ENCODE assay signal across 30 cellular contexts in genomic region chr6:95794749-95795148, GRCh38.
"Had no signal": no experiment of that assay in that cellular context is flagged by ENCODE, and none has a peak within 500 bp of the region (broad histone marks: within the 10 kb centered on the region; RNA-seq: fewer than 3 reads in every experiment).

No MANE protein-coding gene starts in this region.

- H3K27me3 Mint-ChIP-seq: naive thymus-derived CD4-positive, alpha-beta T cell; stimulated activated memory B cell treated with anti-CD40 and anti-IgM and Interleukin-4, amounts not matched to agents 10 μg/mL and 1 μg/mL and 100 μg/mL, for 72 hours had no signal

- H3K27me3 ChIP-seq: neural progenitor cell, ovary, spleen, stomach, thyroid gland, tibial nerve, upper lobe of left lung, vagina had no signal

- H3K9me3 ChIP-seq: ovary, psoas muscle, thoracic aorta, thyroid gland, upper lobe of left lung, vagina had no signal

- H2AFZ ChIP-seq: neural progenitor cell, parathyroid adenoma had no signal

- H3K4me2 ChIP-seq: neural progenitor cell, smooth muscle cell had no signal

- H3K36me3 ChIP-seq: neural progenitor cell, ovary, spleen, stomach, thoracic aorta, thyroid gland, tibial nerve, upper lobe of left lung, vagina had no signal

- H3K4me1 ChIP-seq: neural progenitor cell, parathyroid adenoma, psoas muscle, spleen, thyroid gland, tibial nerve, upper lobe of left lung, vagina had no signal

- H3K4me3 ChIP-seq: neural progenitor cell, ovary, psoas muscle, skin epidermis, smooth muscle cell, spleen, stomach, thoracic aorta, thyroid gland, tibial nerve, upper lobe of left lung, vagina had no signal

- H3K4me3 Mint-ChIP-seq: naive thymus-derived CD4-positive, alpha-beta T cell; natural killer cell; nephron; neural progenitor cell; stimulated activated memory B cell treated with anti-CD40 and anti-IgM and Interleukin-4, amounts not matched to agents 10 μg/mL and 1 μg/mL and 100 μg/mL, for 72 hours had no signal

- FAIRE-seq: urothelium cell line had no signal

- H3K27ac Mint-ChIP-seq: naive thymus-derived CD4-positive, alpha-beta T cell; natural killer cell; nephron; neural progenitor cell; progenitor cell of endocrine pancreas; stimulated activated memory B cell treated with anti-CD40 and anti-IgM and Interleukin-4, amounts not matched to agents 10 μg/mL and 1 μg/mL and 100 μg/mL, for 72 hours had no signal

- H3K9ac ChIP-seq: neural progenitor cell, parathyroid adenoma had no signal

- DNase-seq: naive thymus-derived CD4-positive, alpha-beta T cell; natural killer cell; occipital lobe; ovary; psoas muscle; right cardiac atrium; spleen; stimulated activated CD4-positive, alpha-beta T cell treated with anti-CD3 and anti-CD28 coated beads, Interleukin-12 subunit alpha, Interleukin-12 subunit beta, amount 100 ng/mL, for 4 hours; stimulated activated CD4-positive, alpha-beta T cell treated with anti-CD3 and anti-CD28 coated beads, Interleukin-1b, Interleukin-23, amount 100 ng/mL, for 48 hours; stimulated activated CD4-positive, alpha-beta T cell treated with anti-CD3 and anti-CD28 coated beads, Interleukin-4, amount 100 ng/mL, for 1 hour; stimulated activated CD4-positive, alpha-beta T cell treated with anti-CD3 and anti-CD28 coated beads, Interleukin-4, amount 100 ng/mL, for 4 hours; stimulated activated CD8-positive, alpha-beta memory T cell treated with anti-CD3 and anti-CD28 coated beads, Interleukin-4, amount 100 ng/mL, for 48 hours; stimulated activated naive CD4-positive, alpha-beta T cell; stimulated activated naive CD8-positive, alpha-beta T cell treated with anti-CD3 and anti-CD28 coated beads, Interleukin-15, Interleukin-2, amounts not matched to agents 100 U/mL and 50 U/mL, for 24 hours; stomach; thyroid gland; trophoblast cell; upper lobe of left lung had no signal

- ATAC-seq: naive thymus-derived CD4-positive, alpha-beta T cell; natural killer cell; psoas muscle; right cardiac atrium; sciatic nerve; stimulated activated memory B cell treated with anti-CD40 and anti-IgM and Interleukin-4, amounts not matched to agents 10 μg/mL and 1 μg/mL and 100 μg/mL, for 72 hours; stimulated activated naive CD8-positive, alpha-beta T cell treated with anti-CD3 and anti-CD28 coated beads, Interleukin-15, Interleukin-2, amounts not matched to agents 100 U/mL and 50 U/mL, for 24 hours had no signal

- H3K27ac ChIP-seq: neural progenitor cell, ovary, parathyroid adenoma, psoas muscle, skin epidermis, spleen, stomach, thoracic aorta, thyroid gland, tibial nerve, upper lobe of left lung, vagina had no signal

- H3K79me2 ChIP-seq: parathyroid adenoma had no signal

- H3K4me1 Mint-ChIP-seq: naive thymus-derived CD4-positive, alpha-beta T cell; natural killer cell; nephron; neural progenitor cell; stimulated activated memory B cell treated with anti-CD40 and anti-IgM and Interleukin-4, amounts not matched to agents 10 μg/mL and 1 μg/mL and 100 μg/mL, for 72 hours had no signal

- H3K9me3 Mint-ChIP-seq: neural progenitor cell had no signal
